1 cellular context compared by ENCODE assay signal in genomic region chr3:159726231-159726964, GRCh38.
TF ChIP-seq lines count a peak whose summit lies in the region.

No MANE protein-coding gene starts in this region.

TF ChIP-seq in IMR-90, 13 proteins besides CTCF, POLR2A, EP300 and RAD21 (continued from another document):
- TF ChIP-seq, protein P1, sequence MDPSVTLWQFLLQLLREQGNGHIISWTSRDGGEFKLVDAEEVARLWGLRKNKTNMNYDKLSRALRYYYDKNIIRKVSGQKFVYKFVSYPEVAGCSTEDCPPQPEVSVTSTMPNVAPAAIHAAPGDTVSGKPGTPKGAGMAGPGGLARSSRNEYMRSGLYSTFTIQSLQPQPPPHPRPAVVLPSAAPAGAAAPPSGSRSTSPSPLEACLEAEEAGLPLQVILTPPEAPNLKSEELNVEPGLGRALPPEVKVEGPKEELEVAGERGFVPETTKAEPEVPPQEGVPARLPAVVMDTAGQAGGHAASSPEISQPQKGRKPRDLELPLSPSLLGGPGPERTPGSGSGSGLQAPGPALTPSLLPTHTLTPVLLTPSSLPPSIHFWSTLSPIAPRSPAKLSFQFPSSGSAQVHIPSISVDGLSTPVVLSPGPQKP (IDR thresholded peaks at IDR 0.05; ENCODE audit: borderline replicate concordance, low read depth, low read length), result no peak
- TF ChIP-seq FOS (IDR thresholded peaks at IDR 0.05; ENCODE audit: low read depth, low read length) (no peak), CHD1 (IDR thresholded peaks at IDR 0.05; ENCODE audit: low read depth, low read length) (no peak)
